In the genomic region with DNA sequence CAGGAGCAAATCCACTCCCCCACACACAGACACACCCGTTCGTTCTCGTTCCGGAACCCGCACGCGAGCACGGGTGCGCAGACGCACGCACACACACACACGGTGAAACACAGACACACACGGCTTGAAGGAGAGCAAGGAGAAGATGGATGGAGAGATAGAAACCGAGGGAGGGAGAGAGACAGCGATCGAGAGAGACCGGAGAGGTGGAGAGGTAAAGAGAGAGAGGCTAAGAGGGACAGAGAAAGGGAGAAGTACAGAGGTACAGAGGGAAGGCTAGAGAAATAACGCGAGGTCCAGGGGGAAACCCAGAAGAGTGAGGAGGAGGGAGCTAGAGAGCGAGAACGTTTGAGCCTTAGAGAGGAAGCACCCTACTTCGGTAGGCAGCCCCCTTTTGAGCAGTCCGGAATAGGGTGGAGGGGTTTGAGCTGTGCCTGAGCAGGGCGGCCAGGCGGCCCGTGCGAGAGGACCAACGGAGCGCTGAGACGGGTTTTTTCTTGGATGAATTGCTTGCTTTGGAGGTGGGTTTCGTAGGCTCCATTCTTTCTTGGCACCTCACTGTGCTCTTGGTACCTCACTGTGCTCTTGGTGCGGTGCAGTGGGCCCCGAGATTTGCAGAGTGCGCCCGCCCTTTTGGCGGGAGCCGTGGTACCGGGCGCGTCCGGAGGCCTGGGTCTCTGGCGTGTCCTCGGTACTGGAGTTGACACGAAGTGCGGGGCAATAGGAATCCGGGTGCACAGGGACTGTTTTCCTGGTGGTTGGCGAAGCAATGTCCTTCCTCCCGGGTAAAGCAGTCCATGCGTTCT, we compare ENCODE assay signal across 8 cellular contexts.
A peak's percentile ranks its signal among the peaks of the same experiment; 100 is the strongest.
DNase-seq lines count a peak whose midpoint lies in the region; ATAC-seq and TF ChIP-seq lines count a peak whose summit lies in the region.

No MANE protein-coding gene starts in this region.

- peaks cover 16% of the 10 kb centered on the region for H3F3A ChIP-seq in GM23338 (replicated peaks; ENCODE audit: low read depth)

- H3K4me1 Mint-ChIP-seq in GM23338: peaks cover 12% of the 10 kb centered on the region; the same call in 2 of the 3 replicates

- peak overlapping the region; percentile 80 for H3K4me3 Mint-ChIP-seq in GM23338

- no peaks in the 10 kb centered on the region for H3K9me3 ChIP-seq in neutrophil

- H3K9me2 ChIP-seq in GM23338 (ENCODE audit: insufficient read depth): no peaks in the 10 kb centered on the region

- H3K27me3 Mint-ChIP-seq in GM23338 (ENCODE audit: insufficient read depth, low read depth, poor library complexity): peaks cover 50% of the 10 kb centered on the region

- H4K20me1 ChIP-seq in GM23338 (replicated peaks; ENCODE audit: insufficient read depth): 0 out of 2 replicates have a peak, but pooled peaks cover 8% of the 10 kb centered on the region

- H3K27ac ChIP-seq in GM23338 (ENCODE audit: low read depth) (no peak overlapping the region), neutrophil (no peak overlapping the region)

- peak; percentile 62 for DNase-seq in CD1c-positive myeloid dendritic cell (ENCODE audit: extremely low spot score)
- peak; percentile 69 for DNase-seq in GM23338 (ENCODE audit: low spot score)
- peak; percentile 58 for DNase-seq in NCI-H69 (lab: John Stamatoyannopoulos, UW)
- DNase-seq in activated CD8-positive, alpha-beta memory T cell treated with anti-CD3 and anti-CD28 coated beads, Interleukin-2, amount 50 U/mL, for 4 hours: peak; percentile 35
- peak; percentile 34 for DNase-seq in fibroblast of villous mesenchyme (ENCODE audit: low read depth)
- no peak for DNase-seq in GM19240 (ENCODE audit: insufficient read length, low spot score)

- H3K79me2 ChIP-seq in GM23338 (replicated peaks; ENCODE audit: insufficient read depth): no peaks in the 10 kb centered on the region

- H2AFZ ChIP-seq in GM23338: peak overlapping the region; percentile 93

- H3K36me3 ChIP-seq in GM23338 (ENCODE audit: insufficient read depth): no peaks in the 10 kb centered on the region
- H3K36me3 ChIP-seq in neutrophil: no peaks in the 10 kb centered on the region

- H3K27ac Mint-ChIP-seq in GM23338: no peak overlapping the region

- TF ChIP-seq CTCF in GM23338 (conservative IDR thresholded peaks at IDR 0.05; ENCODE audit: low read depth in 2 of 2) (0 out of 4 replicates have a peak, but pooled peaks of 1 of the 2 experiments have one; percentile 13), fibroblast of villous mesenchyme (IDR thresholded peaks at IDR 0.05; ENCODE audit: insufficient read depth, low read depth, low read length) (peak; percentile 4), neutrophil (IDR thresholded peaks at IDR 0.05) (no peak)

- no peaks in the 10 kb centered on the region for H3K9me3 Mint-ChIP-seq in GM23338

- H3K4me2 ChIP-seq in GM23338: peak overlapping the region; percentile 90

- peak; percentile 46 for ATAC-seq in GM23338
- no peak for ATAC-seq in GM18861 (IDR thresholded peaks at IDR 0.05; ENCODE audit: unreplicated experiment)

- H3K4me3 ChIP-seq in GM23338 (peak overlapping the region; percentile 78), fibroblast of villous mesenchyme (ENCODE audit: low read depth, low read length) (peak overlapping the region; percentile 62), neutrophil (ENCODE audit: low read depth in 1 of 2, low read length in 1 of 2) (peak overlapping the region; percentile 30 to 54)

- H3K4me1 ChIP-seq in GM23338 (ENCODE audit: insufficient read depth) (peaks cover 7% of the 10 kb centered on the region), neutrophil (ENCODE audit: control insufficient read depth in 1 of 2, insufficient read depth in 1 of 2, low read depth in 1 of 2, low read length in 1 of 2) (peaks cover 19 to 20% of the 10 kb centered on the region in 2 experiments)

- peaks cover 55% of the 10 kb centered on the region for H3K27me3 ChIP-seq in GM23338 (ENCODE audit: insufficient read depth)
- peaks cover 55% of the 10 kb centered on the region for H3K27me3 ChIP-seq in neutrophil

- no peaks in the 10 kb centered on the region; the same call in 2 of the 3 replicates for H3K36me3 Mint-ChIP-seq in GM23338 (ENCODE audit: low read depth)

TF ChIP-seq in GM23338, 12 proteins besides CTCF, POLR2A, EP300 and RAD21:
- TF ChIP-seq EZH2 (IDR thresholded peaks at IDR 0.05; ENCODE audit: low read depth, unreplicated experiment): peak; percentile 93
- peak; percentile 38 for TF ChIP-seq EZH2phosphoT487 (IDR thresholded peaks at IDR 0.05; ENCODE audit: unreplicated experiment)
- TF ChIP-seq, protein P1, sequence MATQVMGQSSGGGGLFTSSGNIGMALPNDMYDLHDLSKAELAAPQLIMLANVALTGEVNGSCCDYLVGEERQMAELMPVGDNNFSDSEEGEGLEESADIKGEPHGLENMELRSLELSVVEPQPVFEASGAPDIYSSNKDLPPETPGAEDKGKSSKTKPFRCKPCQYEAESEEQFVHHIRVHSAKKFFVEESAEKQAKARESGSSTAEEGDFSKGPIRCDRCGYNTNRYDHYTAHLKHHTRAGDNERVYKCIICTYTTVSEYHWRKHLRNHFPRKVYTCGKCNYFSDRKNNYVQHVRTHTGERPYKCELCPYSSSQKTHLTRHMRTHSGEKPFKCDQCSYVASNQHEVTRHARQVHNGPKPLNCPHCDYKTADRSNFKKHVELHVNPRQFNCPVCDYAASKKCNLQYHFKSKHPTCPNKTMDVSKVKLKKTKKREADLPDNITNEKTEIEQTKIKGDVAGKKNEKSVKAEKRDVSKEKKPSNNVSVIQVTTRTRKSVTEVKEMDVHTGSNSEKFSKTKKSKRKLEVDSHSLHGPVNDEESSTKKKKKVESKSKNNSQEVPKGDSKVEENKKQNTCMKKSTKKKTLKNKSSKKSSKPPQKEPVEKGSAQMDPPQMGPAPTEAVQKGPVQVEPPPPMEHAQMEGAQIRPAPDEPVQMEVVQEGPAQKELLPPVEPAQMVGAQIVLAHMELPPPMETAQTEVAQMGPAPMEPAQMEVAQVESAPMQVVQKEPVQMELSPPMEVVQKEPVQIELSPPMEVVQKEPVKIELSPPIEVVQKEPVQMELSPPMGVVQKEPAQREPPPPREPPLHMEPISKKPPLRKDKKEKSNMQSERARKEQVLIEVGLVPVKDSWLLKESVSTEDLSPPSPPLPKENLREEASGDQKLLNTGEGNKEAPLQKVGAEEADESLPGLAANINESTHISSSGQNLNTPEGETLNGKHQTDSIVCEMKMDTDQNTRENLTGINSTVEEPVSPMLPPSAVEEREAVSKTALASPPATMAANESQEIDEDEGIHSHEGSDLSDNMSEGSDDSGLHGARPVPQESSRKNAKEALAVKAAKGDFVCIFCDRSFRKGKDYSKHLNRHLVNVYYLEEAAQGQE (IDR thresholded peaks at IDR 0.05; ENCODE audit: unreplicated experiment): no peak
TF ChIP-seq in GM23338: peak in this region for 2.
